In genomic region chr20:30376767-30377658, GRCh38 we compare ENCODE assay signal across 1 cellular context.
TF ChIP-seq lines count a peak whose summit lies in the region.

No MANE protein-coding gene starts in this region.

TF ChIP-seq in HepG2, 621 proteins besides CTCF, POLR2A, EP300 and RAD21 (continued from another document and continues in another):
- TF ChIP-seq ATM (IDR thresholded peaks at IDR 0.05; ENCODE audit: borderline replicate concordance) = no peak
- no peak for TF ChIP-seq ZNF251 (CRISPR knock-in tag; IDR thresholded peaks at IDR 0.05)
- TF ChIP-seq, protein P1, sequence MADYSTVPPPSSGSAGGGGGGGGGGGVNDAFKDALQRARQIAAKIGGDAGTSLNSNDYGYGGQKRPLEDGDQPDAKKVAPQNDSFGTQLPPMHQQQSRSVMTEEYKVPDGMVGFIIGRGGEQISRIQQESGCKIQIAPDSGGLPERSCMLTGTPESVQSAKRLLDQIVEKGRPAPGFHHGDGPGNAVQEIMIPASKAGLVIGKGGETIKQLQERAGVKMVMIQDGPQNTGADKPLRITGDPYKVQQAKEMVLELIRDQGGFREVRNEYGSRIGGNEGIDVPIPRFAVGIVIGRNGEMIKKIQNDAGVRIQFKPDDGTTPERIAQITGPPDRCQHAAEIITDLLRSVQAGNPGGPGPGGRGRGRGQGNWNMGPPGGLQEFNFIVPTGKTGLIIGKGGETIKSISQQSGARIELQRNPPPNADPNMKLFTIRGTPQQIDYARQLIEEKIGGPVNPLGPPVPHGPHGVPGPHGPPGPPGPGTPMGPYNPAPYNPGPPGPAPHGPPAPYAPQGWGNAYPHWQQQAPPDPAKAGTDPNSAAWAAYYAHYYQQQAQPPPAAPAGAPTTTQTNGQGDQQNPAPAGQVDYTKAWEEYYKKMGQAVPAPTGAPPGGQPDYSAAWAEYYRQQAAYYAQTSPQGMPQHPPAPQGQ (CRISPR knock-in tag; IDR thresholded peaks at IDR 0.05; ENCODE audit: borderline replicate concordance) = no peak
- TF ChIP-seq SRSF9 (IDR thresholded peaks at IDR 0.05; ENCODE audit: borderline replicate concordance, insufficient read depth, low read depth, low read length, poor library complexity, severe bottlenecking) = no peak
- peak; percentile 95; the same call in 1 of the 2 replicates for TF ChIP-seq ZNF234 (CRISPR knock-in tag; conservative IDR thresholded peaks at IDR 0.05)
- no peak for TF ChIP-seq MED8 (CRISPR knock-in tag; IDR thresholded peaks at IDR 0.05; ENCODE audit: insufficient replicate concordance)
- no peak for TF ChIP-seq POLR2AphosphoS2 (IDR thresholded peaks at IDR 0.05; ENCODE audit: low read depth, low read length)
- TF ChIP-seq ZNF777 (CRISPR knock-in tag; IDR thresholded peaks at IDR 0.05) = peak; percentile 82
- 0 out of 2 replicates have a peak, but pooled peaks have one; percentile 55 for TF ChIP-seq ZBTB39 (CRISPR knock-in tag; IDR thresholded peaks at IDR 0.05)
- TF ChIP-seq ZNF577 (CRISPR knock-in tag; IDR thresholded peaks at IDR 0.05; ENCODE audit: borderline replicate concordance, low read depth) = no peak
- 0 out of 2 replicates have a peak, but pooled peaks have one; percentile 39 for TF ChIP-seq HNRNPL (IDR thresholded peaks at IDR 0.05; ENCODE audit: low read depth, low read length)
- no peak for TF ChIP-seq HDAC6 (IDR thresholded peaks at IDR 0.05; ENCODE audit: low read depth, low read length)
- no peak for TF ChIP-seq GMEB2 (CRISPR knock-in tag; IDR thresholded peaks at IDR 0.05; ENCODE audit: low read depth)
- peak; percentile 70; the same call in 1 of the 2 replicates for TF ChIP-seq ZBTB7A (CRISPR knock-in tag; IDR thresholded peaks at IDR 0.05)
- TF ChIP-seq ZNF441 (CRISPR knock-in tag; IDR thresholded peaks at IDR 0.05; ENCODE audit: borderline replicate concordance) = peak; percentile 48; the same call in 1 of the 2 replicates
- 0 out of 2 replicates have a peak, but pooled peaks have one; percentile 74 for TF ChIP-seq ZNF841 (CRISPR knock-in tag; IDR thresholded peaks at IDR 0.05; ENCODE audit: borderline replicate concordance)
- 0 out of 2 replicates have a peak, but pooled peaks have one; percentile 12 for TF ChIP-seq ZFAT (CRISPR knock-in tag; conservative IDR thresholded peaks at IDR 0.05)
- TF ChIP-seq ZNF7 (CRISPR knock-in tag; IDR thresholded peaks at IDR 0.05) = no peak
- no peak for TF ChIP-seq MAFK (conservative IDR thresholded peaks at IDR 0.05 in 1 of 2, IDR thresholded peaks at IDR 0.05 in 1 of 2; ENCODE audit: low read length in 2 of 2)
- TF ChIP-seq, protein P2, sequence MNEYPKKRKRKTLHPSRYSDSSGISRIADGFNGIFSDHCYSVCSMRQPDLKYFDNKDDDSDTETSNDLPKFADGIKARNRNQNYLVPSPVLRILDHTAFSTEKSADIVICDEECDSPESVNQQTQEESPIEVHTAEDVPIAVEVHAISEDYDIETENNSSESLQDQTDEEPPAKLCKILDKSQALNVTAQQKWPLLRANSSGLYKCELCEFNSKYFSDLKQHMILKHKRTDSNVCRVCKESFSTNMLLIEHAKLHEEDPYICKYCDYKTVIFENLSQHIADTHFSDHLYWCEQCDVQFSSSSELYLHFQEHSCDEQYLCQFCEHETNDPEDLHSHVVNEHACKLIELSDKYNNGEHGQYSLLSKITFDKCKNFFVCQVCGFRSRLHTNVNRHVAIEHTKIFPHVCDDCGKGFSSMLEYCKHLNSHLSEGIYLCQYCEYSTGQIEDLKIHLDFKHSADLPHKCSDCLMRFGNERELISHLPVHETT (CRISPR knock-in tag; conservative IDR thresholded peaks at IDR 0.05) = peak; percentile 64; the same call in 1 of the 2 replicates
- TF ChIP-seq ZNF780A (CRISPR knock-in tag; IDR thresholded peaks at IDR 0.05) = peak; percentile 38; the same call in 1 of the 2 replicates
- peak; percentile 95 for TF ChIP-seq POLR2AphosphoS5 (IDR thresholded peaks at IDR 0.05; ENCODE audit: low read depth, low read length)
- TF ChIP-seq ZNF598 (CRISPR knock-in tag; IDR thresholded peaks at IDR 0.05; ENCODE audit: borderline replicate concordance) = peak; percentile 48; the same call in 1 of the 2 replicates
- peak; percentile 44; the same call in 1 of the 2 replicates for TF ChIP-seq ZNF143 (CRISPR knock-in tag; IDR thresholded peaks at IDR 0.05)
- no peak for TF ChIP-seq CBX1 (IDR thresholded peaks at IDR 0.05; ENCODE audit: low read depth)
- TF ChIP-seq ZNF180 (CRISPR knock-in tag; IDR thresholded peaks at IDR 0.05; ENCODE audit: borderline replicate concordance, low read depth) = no peak
- TF ChIP-seq, protein P3, sequence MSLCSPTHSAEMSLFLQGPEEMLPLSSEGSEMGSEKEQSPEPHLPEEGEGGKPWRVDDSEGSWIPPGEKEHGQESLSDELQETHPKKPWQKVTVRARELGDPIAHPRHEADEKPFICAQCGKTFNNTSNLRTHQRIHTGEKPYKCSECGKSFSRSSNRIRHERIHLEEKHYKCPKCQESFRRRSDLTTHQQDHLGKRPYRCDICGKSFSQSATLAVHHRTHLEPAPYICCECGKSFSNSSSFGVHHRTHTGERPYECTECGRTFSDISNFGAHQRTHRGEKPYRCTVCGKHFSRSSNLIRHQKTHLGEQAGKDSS (CRISPR knock-in tag; IDR thresholded peaks at IDR 0.05; ENCODE audit: borderline replicate concordance, low read depth) = no peak
- peak; percentile 85; the same call in 1 of the 2 replicates for TF ChIP-seq ZZZ3 (CRISPR knock-in tag; IDR thresholded peaks at IDR 0.05; ENCODE audit: borderline replicate concordance)
- TF ChIP-seq ZSCAN20 (CRISPR knock-in tag; IDR thresholded peaks at IDR 0.05; ENCODE audit: borderline replicate concordance) = no peak
- no peak for TF ChIP-seq NFE2L2 (IDR thresholded peaks at IDR 0.05; ENCODE audit: low read length)
- peak; percentile 51 for TF ChIP-seq HCFC1 (IDR thresholded peaks at IDR 0.05; ENCODE audit: low read depth, low read length)
- no peak; the same call in 1 of the 2 replicates for TF ChIP-seq MED13 (CRISPR knock-in tag; IDR thresholded peaks at IDR 0.05)
- no peak; the same call in 1 of the 2 replicates for TF ChIP-seq ZNF350 (CRISPR knock-in tag; IDR thresholded peaks at IDR 0.05; ENCODE audit: borderline replicate concordance, low read depth)
- TF ChIP-seq ZNF547 (CRISPR knock-in tag; IDR thresholded peaks at IDR 0.05) = peak; percentile 67
- no peak for TF ChIP-seq MTF1 (CRISPR knock-in tag; IDR thresholded peaks at IDR 0.05)
- TF ChIP-seq TFDP1 (CRISPR knock-in tag; IDR thresholded peaks at IDR 0.05; ENCODE audit: borderline replicate concordance) = peak; percentile 89; the same call in 1 of the 2 replicates
- TF ChIP-seq, protein P4, sequence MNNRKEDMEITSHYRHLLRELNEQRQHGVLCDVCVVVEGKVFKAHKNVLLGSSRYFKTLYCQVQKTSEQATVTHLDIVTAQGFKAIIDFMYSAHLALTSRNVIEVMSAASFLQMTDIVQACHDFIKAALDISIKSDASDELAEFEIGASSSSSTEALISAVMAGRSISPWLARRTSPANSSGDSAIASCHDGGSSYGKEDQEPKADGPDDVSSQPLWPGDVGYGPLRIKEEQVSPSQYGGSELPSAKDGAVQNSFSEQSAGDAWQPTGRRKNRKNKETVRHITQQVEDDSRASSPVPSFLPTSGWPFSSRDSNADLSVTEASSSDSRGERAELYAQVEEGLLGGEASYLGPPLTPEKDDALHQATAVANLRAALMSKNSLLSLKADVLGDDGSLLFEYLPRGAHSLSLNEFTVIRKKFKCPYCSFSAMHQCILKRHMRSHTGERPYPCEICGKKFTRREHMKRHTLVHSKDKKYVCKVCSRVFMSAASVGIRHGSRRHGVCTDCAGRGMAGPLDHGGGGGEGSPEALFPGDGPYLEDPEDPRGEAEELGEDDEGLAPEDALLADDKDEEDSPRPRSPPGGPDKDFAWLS (CRISPR knock-in tag; IDR thresholded peaks at IDR 0.05; ENCODE audit: borderline replicate concordance) = no peak
- no peak for TF ChIP-seq ZBTB34 (CRISPR knock-in tag; IDR thresholded peaks at IDR 0.05)
- no peak; the same call in 1 of the 2 replicates for TF ChIP-seq ELK4 (CRISPR knock-in tag; IDR thresholded peaks at IDR 0.05; ENCODE audit: borderline replicate concordance)
- no peak for TF ChIP-seq ZNF3 (CRISPR knock-in tag; IDR thresholded peaks at IDR 0.05)
- peak; percentile 94 for TF ChIP-seq TGIF2 (CRISPR knock-in tag; IDR thresholded peaks at IDR 0.05)
- TF ChIP-seq JUND (CRISPR knock-in tag; IDR thresholded peaks at IDR 0.05) = no peak; the same call in 1 of the 2 replicates
- no peak for TF ChIP-seq ZNF496 (CRISPR knock-in tag; IDR thresholded peaks at IDR 0.05; ENCODE audit: insufficient replicate concordance)
- peak; percentile 43; the same call in 1 of the 2 replicates for TF ChIP-seq BCL6 (CRISPR knock-in tag; IDR thresholded peaks at IDR 0.05)
- TF ChIP-seq EHMT2 (IDR thresholded peaks at IDR 0.05; ENCODE audit: borderline replicate concordance, low read depth, low read length) = no peak; the same call in 1 of the 2 replicates
- TF ChIP-seq, protein P5, sequence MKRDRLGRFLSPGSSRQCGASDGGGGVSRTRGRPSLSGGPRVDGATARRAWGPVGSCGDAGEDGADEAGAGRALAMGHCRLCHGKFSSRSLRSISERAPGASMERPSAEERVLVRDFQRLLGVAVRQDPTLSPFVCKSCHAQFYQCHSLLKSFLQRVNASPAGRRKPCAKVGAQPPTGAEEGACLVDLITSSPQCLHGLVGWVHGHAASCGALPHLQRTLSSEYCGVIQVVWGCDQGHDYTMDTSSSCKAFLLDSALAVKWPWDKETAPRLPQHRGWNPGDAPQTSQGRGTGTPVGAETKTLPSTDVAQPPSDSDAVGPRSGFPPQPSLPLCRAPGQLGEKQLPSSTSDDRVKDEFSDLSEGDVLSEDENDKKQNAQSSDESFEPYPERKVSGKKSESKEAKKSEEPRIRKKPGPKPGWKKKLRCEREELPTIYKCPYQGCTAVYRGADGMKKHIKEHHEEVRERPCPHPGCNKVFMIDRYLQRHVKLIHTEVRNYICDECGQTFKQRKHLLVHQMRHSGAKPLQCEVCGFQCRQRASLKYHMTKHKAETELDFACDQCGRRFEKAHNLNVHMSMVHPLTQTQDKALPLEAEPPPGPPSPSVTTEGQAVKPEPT (CRISPR knock-in tag; IDR thresholded peaks at IDR 0.05; ENCODE audit: low read depth) = no peak
- TF ChIP-seq ZNF331 (CRISPR knock-in tag; IDR thresholded peaks at IDR 0.05) = peak; percentile 82
- TF ChIP-seq ATF2 (CRISPR knock-in tag; IDR thresholded peaks at IDR 0.05) = peak; percentile 45; the same call in 1 of the 2 replicates
